In genomic region chr19:38017504-38018150, GRCh38 we compare ENCODE assay signal across 21 cellular contexts.
"Had no signal": no experiment of that assay in that cellular context is flagged by ENCODE, and none has a peak within 500 bp of the region (broad histone marks: within the 10 kb centered on the region; RNA-seq: fewer than 3 reads in every experiment).

No MANE protein-coding gene starts in this region.

- H3K4me1 Mint-ChIP-seq: activated CD4-positive, alpha-beta T cell treated with anti-CD3 and anti-CD28 coated beads, Interleukin-2, amount 10 ng/mL, durations not matched to agents 7 days and 5 days; central memory CD8-positive, alpha-beta T cell had no signal

- H3K4me3 Mint-ChIP-seq: activated CD4-positive, alpha-beta T cell treated with anti-CD3 and anti-CD28 coated beads, Interleukin-2, amount 10 ng/mL, durations not matched to agents 7 days and 5 days; activated T-cell treated with anti-CD3 and anti-CD28 coated beads, Interleukin-2, amount 50 U/mL, for 4 hours; central memory CD8-positive, alpha-beta T cell; immature natural killer cell; mesothelial cell of epicardium; nephron had no signal

- H3K36me3 Mint-ChIP-seq: immature natural killer cell, mesothelial cell of epicardium had no signal

- DNase-seq: activated CD4-positive, alpha-beta T cell treated with anti-CD3 and anti-CD28 coated beads, Interleukin-2, amount 10 ng/mL, durations not matched to agents 7 days and 5 days; activated CD8-positive, alpha-beta memory T cell treated with anti-CD3 and anti-CD28 coated beads, Interleukin-2, amount 50 U/mL, for 4 hours; activated effector memory CD4-positive, alpha-beta T cell treated with Interleukin-2 at 50 U/mL for 16 hours; activated naive CD4-positive, alpha-beta T cell treated with anti-CD3 and anti-CD28 coated beads, Interleukin-2, amount 50 U/mL, for 16 hours; activated T-cell treated with anti-CD3 and anti-CD28 coated beads, Interleukin-2, amount 50 U/mL, for 4 hours; effector CD4-positive, alpha-beta T cell; immature natural killer cell; kidney glomerular epithelial cell; occipital lobe; stimulated activated naive CD4-positive, alpha-beta T cell treated with Interleukin-2 at 50 U/mL for 16 hours; T-helper 1 cell; T-helper 9 cell; thyroid gland had no signal

- H3K27ac Mint-ChIP-seq: mesothelial cell of epicardium, nephron had no signal

- H3K4me3 ChIP-seq: ascending aorta, coronary artery, gastroesophageal sphincter, thyroid gland had no signal

- H3K9me3 ChIP-seq: ascending aorta, gastroesophageal sphincter, thyroid gland had no signal

- H3K27me3 ChIP-seq: ascending aorta, gastroesophageal sphincter, thyroid gland had no signal

- H3K36me3 ChIP-seq: ascending aorta, gastroesophageal sphincter, thyroid gland had no signal

- H3K9me3 Mint-ChIP-seq: activated CD4-positive, alpha-beta T cell treated with anti-CD3 and anti-CD28 coated beads, Interleukin-2, amount 10 ng/mL, durations not matched to agents 7 days and 5 days; activated T-cell treated with anti-CD3 and anti-CD28 coated beads, Interleukin-2, amount 50 U/mL, for 4 hours; central memory CD8-positive, alpha-beta T cell; immature natural killer cell; mesothelial cell of epicardium; nephron had no signal

- H3K27ac ChIP-seq: ascending aorta, coronary artery, gastroesophageal sphincter had no signal

- ATAC-seq: activated CD4-positive, CD25-positive, alpha-beta regulatory T cell treated with anti-CD3 and anti-CD28 coated beads, Interleukin-2, amount 50 U/mL, for 24 hours; activated T-cell treated with anti-CD3 and anti-CD28 coated beads, Interleukin-2, amount 50 U/mL, for 4 hours; esophagus mucosa; gastroesophageal sphincter had no signal

- H3K4me1 ChIP-seq: ascending aorta, gastroesophageal sphincter had no signal

- H3K27me3 Mint-ChIP-seq: activated CD4-positive, alpha-beta T cell treated with anti-CD3 and anti-CD28 coated beads, Interleukin-2, amount 10 ng/mL, durations not matched to agents 7 days and 5 days; central memory CD8-positive, alpha-beta T cell had no signal
